ENCODE assay signal across 18 cellular contexts in the genomic region with DNA sequence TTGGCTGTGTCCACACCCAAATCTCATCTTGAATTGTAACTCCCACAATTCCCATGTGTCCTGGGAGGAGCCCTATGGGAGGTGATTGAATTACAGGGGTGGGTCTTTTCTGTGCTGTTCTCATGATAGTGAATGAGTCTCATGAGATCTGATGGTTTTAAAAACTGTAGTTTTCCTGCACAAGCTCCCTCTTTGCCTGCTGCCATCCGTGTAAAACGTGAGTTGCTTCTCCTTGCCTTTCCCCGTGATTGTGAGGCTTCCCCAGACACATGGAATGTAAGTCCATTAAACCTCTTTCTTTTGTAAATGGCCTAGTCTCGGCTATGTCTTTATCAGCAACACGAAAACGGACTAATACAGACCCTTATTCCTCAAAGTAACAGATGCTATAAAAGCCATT.
DNase-seq lines count a peak whose midpoint lies in the region; ATAC-seq lines count a peak whose summit lies in the region.
"Had no signal": no experiment of that assay in that cellular context is flagged by ENCODE, and none has a peak within 500 bp of the region (broad histone marks: within the 10 kb centered on the region; RNA-seq: fewer than 3 reads in every experiment).

No MANE protein-coding gene starts in this region.

- no peak for ATAC-seq in stimulated activated naive CD8-positive, alpha-beta T cell treated with anti-CD3 and anti-CD28 coated beads, Interleukin-15, Interleukin-2, amounts not matched to agents 100 U/mL and 50 U/mL, for 24 hours
- ATAC-seq in T-helper 17 cell, result no peak
- no peak for ATAC-seq in central memory CD8-positive, alpha-beta T cell (replicated peaks; ENCODE audit: extremely low read depth, poor library complexity, severe bottlenecking)
- ATAC-seq: A549, HCT116 had no signal

- no peaks in the 10 kb centered on the region for H3K9me3 Mint-ChIP-seq in stimulated activated naive CD8-positive, alpha-beta T cell treated with anti-CD3 and anti-CD28 coated beads, Interleukin-15, Interleukin-2, amounts not matched to agents 100 ng/mL and 50 ng/mL, for 24 hours
- no peaks in the 10 kb centered on the region for H3K9me3 Mint-ChIP-seq in central memory CD8-positive, alpha-beta T cell
- H3K9me3 Mint-ChIP-seq: CD4-positive, CD25-positive, alpha-beta regulatory T cell had no signal

- peak overlapping the region; percentile 60 for H3K27ac Mint-ChIP-seq in stimulated activated naive CD8-positive, alpha-beta T cell treated with anti-CD3 and anti-CD28 coated beads, Interleukin-15, Interleukin-2, amounts not matched to agents 100 ng/mL and 50 ng/mL, for 24 hours
- H3K27ac Mint-ChIP-seq in T-helper 17 cell, result peak overlapping the region; percentile 76
- H3K27ac Mint-ChIP-seq in central memory CD8-positive, alpha-beta T cell (ENCODE audit: low read depth), result peak overlapping the region; percentile 26
- H3K27ac Mint-ChIP-seq: H9 had no signal

- no peak for DNase-seq in stimulated activated naive CD8-positive, alpha-beta T cell treated with anti-CD3 and anti-CD28 coated beads, Interleukin-15, Interleukin-2, amounts not matched to agents 100 U/mL and 50 U/mL, for 24 hours
- DNase-seq in T-helper 17 cell, result no peak
- DNase-seq in central memory CD8-positive, alpha-beta T cell (ENCODE audit: low spot score in 2 of 2), result no peak
- no peak for DNase-seq in DMS153 treated with DMSO at 0.1 percent for 48 hours (lab: John Stamatoyannopoulos, UW; ENCODE audit: unreplicated experiment)
- no peak for DNase-seq in activated CD4-positive, alpha-beta T cell treated with anti-CD3 and anti-CD28 coated beads for 4 hours
- no peak for DNase-seq in H7
- DNase-seq: 8988T; ACHN; C1 segment of cervical spinal cord; Calu3; CD4-positive, CD25-positive, alpha-beta regulatory T cell; COR-L47; DND-41; GM23248; H9 had no signal

- no peaks in the 10 kb centered on the region for H3K9me3 ChIP-seq in T-helper 17 cell (ENCODE audit: control insufficient read depth, low read length, poor library complexity, severe bottlenecking)
- H3K9me3 ChIP-seq: A549 had no signal

- peaks cover 91% of the 10 kb centered on the region for H3K36me3 Mint-ChIP-seq in stimulated activated naive CD8-positive, alpha-beta T cell treated with anti-CD3 and anti-CD28 coated beads, Interleukin-15, Interleukin-2, amounts not matched to agents 100 ng/mL and 50 ng/mL, for 24 hours (ENCODE audit: low read depth)
- peaks cover 30% of the 10 kb centered on the region for H3K36me3 Mint-ChIP-seq in T-helper 17 cell (ENCODE audit: low read depth)
- H3K36me3 Mint-ChIP-seq in central memory CD8-positive, alpha-beta T cell (ENCODE audit: insufficient read depth), result peaks cover 39% of the 10 kb centered on the region

- no peak overlapping the region for H3K4me3 Mint-ChIP-seq in stimulated activated naive CD8-positive, alpha-beta T cell treated with anti-CD3 and anti-CD28 coated beads, Interleukin-15, Interleukin-2, amounts not matched to agents 100 ng/mL and 50 ng/mL, for 24 hours
- H3K4me3 Mint-ChIP-seq in T-helper 17 cell, result no peak overlapping the region
- H3K4me3 Mint-ChIP-seq in central memory CD8-positive, alpha-beta T cell, result no peak overlapping the region
- H3K4me3 Mint-ChIP-seq: CD4-positive, CD25-positive, alpha-beta regulatory T cell; H9 had no signal

- no peaks in the 10 kb centered on the region for H3K27me3 ChIP-seq in H7 (ENCODE audit: control insufficient read depth, insufficient read depth, low read length)

- H3K36me3 ChIP-seq in H7 (replicated peaks; ENCODE audit: control insufficient read depth, insufficient read depth, low read length), result no peaks in the 10 kb centered on the region

- H3K4me3 ChIP-seq in H7 (ENCODE audit: insufficient read depth, low read depth, low read length), result no peak overlapping the region
- H3K4me3 ChIP-seq: A549, GM23248 had no signal

- peaks cover 11% of the 10 kb centered on the region for H3K4me1 Mint-ChIP-seq in stimulated activated naive CD8-positive, alpha-beta T cell treated with anti-CD3 and anti-CD28 coated beads, Interleukin-15, Interleukin-2, amounts not matched to agents 100 ng/mL and 50 ng/mL, for 24 hours (ENCODE audit: low read depth)
- peaks cover 27% of the 10 kb centered on the region for H3K4me1 Mint-ChIP-seq in T-helper 17 cell
- peaks cover 51% of the 10 kb centered on the region for H3K4me1 Mint-ChIP-seq in central memory CD8-positive, alpha-beta T cell

- H3K27me3 Mint-ChIP-seq in stimulated activated naive CD8-positive, alpha-beta T cell treated with anti-CD3 and anti-CD28 coated beads, Interleukin-15, Interleukin-2, amounts not matched to agents 100 ng/mL and 50 ng/mL, for 24 hours, result no peaks in the 10 kb centered on the region
- H3K27me3 Mint-ChIP-seq in T-helper 17 cell, result no peaks in the 10 kb centered on the region
- H3K27me3 Mint-ChIP-seq in central memory CD8-positive, alpha-beta T cell, result no peaks in the 10 kb centered on the region
- H3K27me3 Mint-ChIP-seq: CD4-positive, CD25-positive, alpha-beta regulatory T cell had no signal

Comparison
In these comparisons a context has a peak if more than half of its experiments do, and no peak if none do; other contexts are left out.
1. H3K27ac Mint-ChIP-seq: peak in every context shown above with its lines; median percentile 76 in T-helper 17 cell; 60 in stimulated activated naive CD8-positive, alpha-beta T cell treated with anti-CD3 and anti-CD28 coated beads, Interleukin-15, Interleukin-2, amounts not matched to agents 100 ng/mL and 50 ng/mL, for 24 hours; 26 in central memory CD8-positive, alpha-beta T cell.